2 cellular contexts compared by ENCODE assay signal in the genomic region with DNA sequence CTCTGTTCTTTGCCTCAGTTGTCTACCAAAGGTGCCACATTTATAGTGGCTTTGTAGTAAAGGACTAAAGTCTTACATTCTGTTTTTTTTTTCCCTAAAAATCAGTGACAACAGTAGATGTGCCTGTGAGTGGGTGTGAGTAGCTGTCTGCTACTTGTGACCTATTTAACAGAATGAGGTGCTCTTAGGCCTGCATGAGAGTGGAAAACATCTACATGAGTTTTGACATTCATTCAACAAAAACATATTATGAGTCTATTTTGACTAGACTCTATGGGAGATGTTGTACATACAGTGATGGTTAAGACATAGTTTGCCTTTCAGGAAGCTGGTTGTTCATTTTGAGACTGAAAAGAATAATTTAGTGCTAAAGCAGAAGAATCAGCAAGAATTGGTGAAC.
TF ChIP-seq lines count a peak whose summit lies in the region.

No MANE protein-coding gene starts in this region.

TF ChIP-seq in A549, 52 proteins besides CTCF, POLR2A, EP300 and RAD21:
- TF ChIP-seq FOSL2 (IDR thresholded peaks at IDR 0.05) (no peak), FOSL2 (CRISPR knock-in tag; IDR thresholded peaks at IDR 0.05) (no peak), HES2 (IDR thresholded peaks at IDR 0.05) (no peak), KDM5A (IDR thresholded peaks at IDR 0.05) (no peak), ZC3H11A (IDR thresholded peaks at IDR 0.05) (no peak), REST (IDR thresholded peaks at IDR 0.05) (no peak), MAZ (IDR thresholded peaks at IDR 0.05; ENCODE audit: borderline replicate concordance, low read depth, low read length) (no peak)

TF ChIP-seq in IMR-90, 13 proteins besides CTCF, POLR2A, EP300 and RAD21:
- TF ChIP-seq RFX5 (IDR thresholded peaks at IDR 0.05; ENCODE audit: low read depth, low read length) (no peak), MAZ (IDR thresholded peaks at IDR 0.05; ENCODE audit: borderline replicate concordance, low read depth, low read length) (no peak), CHD1 (IDR thresholded peaks at IDR 0.05; ENCODE audit: low read depth, low read length) (no peak), MXI1 (IDR thresholded peaks at IDR 0.05; ENCODE audit: borderline replicate concordance, low read depth, low read length) (no peak), USF2 (IDR thresholded peaks at IDR 0.05; ENCODE audit: low read depth, low read length) (no peak), BHLHE40 (IDR thresholded peaks at IDR 0.05; ENCODE audit: low read depth, low read length) (no peak), MAFK (IDR thresholded peaks at IDR 0.05; ENCODE audit: low read depth, low read length) (no peak), ELK1 (IDR thresholded peaks at IDR 0.05; ENCODE audit: borderline replicate concordance, low read depth, low read length) (no peak), CEBPB (IDR thresholded peaks at IDR 0.05; ENCODE audit: low read depth, low read length) (no peak), FOS (IDR thresholded peaks at IDR 0.05; ENCODE audit: low read depth, low read length) (no peak), RCOR1 (IDR thresholded peaks at IDR 0.05; ENCODE audit: insufficient replicate concordance, low read length) (no peak), SMC3 (IDR thresholded peaks at IDR 0.05; ENCODE audit: low read depth, low read length) (no peak)
